ENCODE assay signal across 8 cellular contexts in the genomic region with DNA sequence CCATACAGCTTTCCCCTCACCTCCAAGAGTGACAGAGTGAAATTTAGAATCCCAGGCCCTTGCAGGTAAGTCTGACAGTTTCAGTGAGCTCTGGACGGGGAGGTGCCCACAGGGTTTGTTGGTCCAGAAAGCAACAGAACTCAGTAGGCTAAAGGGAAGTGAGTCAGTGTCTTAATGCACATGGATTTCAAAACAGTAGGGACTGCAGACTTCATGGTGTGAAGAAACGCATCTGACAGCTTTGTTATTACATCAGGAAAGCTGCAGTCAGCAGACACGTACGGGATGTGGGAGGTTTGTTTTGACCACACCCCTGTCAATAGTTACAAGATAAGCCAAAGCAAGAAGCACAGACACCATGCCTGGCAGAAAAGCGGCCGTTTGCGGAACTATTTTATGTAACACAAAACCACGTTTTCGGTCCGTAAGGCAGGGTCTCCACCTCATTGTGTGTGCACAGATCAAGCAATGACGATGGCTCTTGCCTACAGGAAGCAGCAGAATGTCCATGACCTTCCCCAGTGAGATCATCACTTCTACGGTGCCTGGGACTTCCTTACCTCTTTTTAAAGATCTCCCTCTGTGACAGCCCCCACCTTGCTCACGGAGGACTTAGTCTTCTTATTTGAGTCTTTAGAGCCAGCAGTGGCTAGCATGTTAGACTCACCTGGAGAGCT. TPM values are rescaled to one million over a fixed set of nuclear protein-coding genes. Genes with fewer than 3 reads are reported as not detected.
A peak's percentile ranks its signal among the peaks of the same experiment; 100 is the strongest.
DNase-seq lines count a peak whose midpoint lies in the region; ATAC-seq, FAIRE-seq and TF ChIP-seq lines count a peak whose summit lies in the region.

No MANE protein-coding gene starts in this region.

- DNase-seq in Daoy (ENCODE audit: low read depth) (peak; percentile 87), RPMI8226 (peak; percentile 20), heart right ventricle (peak; percentile 34 to 76), small intestine (peak; percentile 93), NCI-H187 (lab: John Stamatoyannopoulos, UW) (no peak)
- peak; percentile 64 for DNase-seq in activated naive CD4-positive, alpha-beta T cell treated with Interleukin-2 at 50 U/mL for 16 hours

- H3K27me3 ChIP-seq in heart right ventricle (no peaks in the 10 kb centered on the region), small intestine (ENCODE audit: control insufficient read depth in 2 of 2, insufficient read depth in 2 of 2, low read length in 2 of 2) (no peaks in the 10 kb centered on the region)

- H3K4me3 ChIP-seq in heart right ventricle (peak overlapping the region in 6 of 10 donors; percentile 3 to 31 (median 16)), small intestine (ENCODE audit: low read depth in 1 of 2, low read length in 2 of 2) (peak overlapping the region in 1 of 2 donors; percentile 10)

- H3K27ac ChIP-seq in heart right ventricle (peak overlapping the region in 9 of 10 donors; percentile 41 to 92 (median 70)), small intestine (ENCODE audit: low read depth in 1 of 2, low read length in 1 of 2) (peak overlapping the region; percentile 71 to 92)

- intact Hi-C loops in heart right ventricle (cut with DNase I), result loop anchor here in 6 of 10 donors (2.0 to 10.0 kb wide), 4 partner anchors 51 to 58 kb away; partner anchors contain the start of gene FTH1 (in 1 of the 6)

- no peaks in the 10 kb centered on the region for H3K36me3 ChIP-seq in heart right ventricle
- no peaks in the 10 kb centered on the region for H3K36me3 ChIP-seq in small intestine (ENCODE audit: control insufficient read depth in 2 of 2, insufficient read depth in 2 of 2, low read length in 2 of 2)

- H3K9me3 ChIP-seq in heart right ventricle, result peaks cover 0 to 17% (median 8%) of the 10 kb centered on the region in 11 donors
- H3K9me3 ChIP-seq in small intestine (ENCODE audit: control insufficient read depth, low read depth), result no peaks in the 10 kb centered on the region

- H3K4me1 ChIP-seq in heart right ventricle (peaks cover 0 to 32% (median 8%) of the 10 kb centered on the region in 9 donors), small intestine (ENCODE audit: control insufficient read depth in 2 of 2, insufficient read depth in 1 of 2, low read depth in 1 of 2, low read length in 1 of 2) (no peaks in the 10 kb centered on the region)

- no peak for TF ChIP-seq CTCF in heart right ventricle (IDR thresholded peaks at IDR 0.05)

- ATAC-seq in HG02970 (IDR thresholded peaks at IDR 0.05; ENCODE audit: low FRiP score, unreplicated experiment) (peak; percentile 73), heart right ventricle (peak; percentile 82 to 97 (median 94)), HG03039 (IDR thresholded peaks at IDR 0.05; ENCODE audit: unreplicated experiment) (no peak)

- 16 to 28% methylated on average over 13 of the region's 13 CpGs for WGBS in heart right ventricle, 2 donors
- WGBS in small intestine, 3 donors, result 5 to 17% (median 6%) methylated on average over 13 of the region's 13 CpGs

- FAIRE-seq in small intestine (lab: Jason Lieb, UNC), result no peak

RNA-seq across cellular contexts. Expression of gene FTH1, which starts 58.1 kb away (rescaled TPM):
- 184 and 219 TPM in 2 replicates for total RNA-seq in Daoy (2014; rRNA removed; shearing (Covaris generic))
- total RNA-seq in heart right ventricle, result 1,000 to 10,000 TPM; 2,008 to 4,360 (median 2,962) TPM
- polyA plus RNA-seq in heart right ventricle (1,000 to 10,000 TPM; 1,346 to 5,199 TPM), small intestine (1,000 to 10,000 TPM; 3,413 to 10,000 (median 8,961) TPM)

Comparison
In these comparisons a context has a peak if more than half of its experiments do, and no peak if none do; other contexts are left out.
1. DNase-seq: peak in Daoy (single experiment), RPMI8226 (single experiment), activated naive CD4-positive, alpha-beta T cell treated with Interleukin-2 at 50 U/mL for 16 hours (single experiment), heart right ventricle (2 of 2) and small intestine (single experiment); none in NCI-H187 (0 of 2).